11 cellular contexts compared by ENCODE assay signal in genomic region chr2:239283961-239284801, GRCh38.
A peak's percentile ranks its signal among the peaks of the same experiment; 100 is the strongest.
DNase-seq lines count a peak whose midpoint lies in the region; ATAC-seq and TF ChIP-seq lines count a peak whose summit lies in the region.
"Had no signal": no experiment of that assay in that cellular context is flagged by ENCODE, and none has a peak within 500 bp of the region (broad histone marks: within the 10 kb centered on the region; RNA-seq: fewer than 3 reads in every experiment).

No MANE protein-coding gene starts in this region.

- no peak for ATAC-seq in T-helper 17 cell
- ATAC-seq in heart right ventricle, result peak in 5 of 8 donors; percentile 21 to 53 (median 24)
- ATAC-seq in GM18505 (IDR thresholded peaks at IDR 0.05; ENCODE audit: unreplicated experiment), result no peak
- no peak for ATAC-seq in GM21515 (IDR thresholded peaks at IDR 0.05; ENCODE audit: unreplicated experiment)

- 89 to 92% methylated on average over 31 of the region's 31 CpGs for WGBS in heart right ventricle, 2 donors
- WGBS in sigmoid colon, 2 donors, result 91 to 93% methylated on average over 31 of the region's 31 CpGs

- TF ChIP-seq POLR2A in sigmoid colon (IDR thresholded peaks at IDR 0.05) (no peak), GM18505 (IDR thresholded peaks at IDR 0.05; ENCODE audit: borderline replicate concordance, extremely low read depth, insufficient read depth, insufficient read length) (no peak)

- H3K4me3 Mint-ChIP-seq in T-helper 1 cell treated with Interleukin-12 subunit alpha and Interleukin-12 subunit beta and Interleukin-4 antibody, amounts not matched to agents 30 μg/mL and 1 μg/mL, for 36 hours, result peak overlapping the region; percentile 74
- peak overlapping the region; percentile 86 for H3K4me3 Mint-ChIP-seq in T-helper 17 cell

- no peaks in the 10 kb centered on the region for H3K9me3 ChIP-seq in T-helper 17 cell (ENCODE audit: control insufficient read depth, low read length, poor library complexity, severe bottlenecking)
- H3K9me3 ChIP-seq in heart right ventricle, result no peaks in the 10 kb centered on the region
- H3K9me3 ChIP-seq in sigmoid colon, result no peaks in the 10 kb centered on the region
- no peaks in the 10 kb centered on the region for H3K9me3 ChIP-seq in effector memory CD4-positive, alpha-beta T cell (ENCODE audit: control insufficient read depth, low read length)

- H3K36me3 Mint-ChIP-seq in T-helper 1 cell treated with Interleukin-12 subunit alpha and Interleukin-12 subunit beta and Interleukin-4 antibody, amounts not matched to agents 30 μg/mL and 1 μg/mL, for 36 hours (ENCODE audit: low read depth), result peaks cover 16% of the 10 kb centered on the region
- no peaks in the 10 kb centered on the region for H3K36me3 Mint-ChIP-seq in T-helper 17 cell (ENCODE audit: low read depth)

- no peaks in the 10 kb centered on the region for H3K9me3 Mint-ChIP-seq in T-helper 1 cell treated with Interleukin-12 subunit alpha and Interleukin-12 subunit beta and Interleukin-4 antibody, amounts not matched to agents 30 μg/mL and 1 μg/mL, for 36 hours

- peaks cover 44% of the 10 kb centered on the region for H3K4me1 Mint-ChIP-seq in T-helper 1 cell treated with Interleukin-12 subunit alpha and Interleukin-12 subunit beta and Interleukin-4 antibody, amounts not matched to agents 30 μg/mL and 1 μg/mL, for 36 hours (ENCODE audit: low read depth)
- peaks cover 33% of the 10 kb centered on the region for H3K4me1 Mint-ChIP-seq in T-helper 17 cell

- no peaks in the 10 kb centered on the region for H3K27me3 ChIP-seq in heart right ventricle
- no peaks in the 10 kb centered on the region for H3K27me3 ChIP-seq in sigmoid colon
- H3K27me3 ChIP-seq in effector memory CD4-positive, alpha-beta T cell (replicated peaks; ENCODE audit: control insufficient read depth, insufficient read depth, low read length, poor library complexity, severe bottlenecking), result no peaks in the 10 kb centered on the region

- no peak for DNase-seq in T-helper 1 cell
- no peak for DNase-seq in T-helper 17 cell
- DNase-seq in heart right ventricle, result peak in 1 of 2 donors; percentile 14
- peak; percentile 68 for DNase-seq in sigmoid colon
- no peak for DNase-seq in effector memory CD4-positive, alpha-beta T cell
- DNase-seq: mammary epithelial cell, NCI-H1436 treated with DMSO at 0.1 percent for 48 hours had no signal

- H3K27ac ChIP-seq in heart right ventricle (no peak overlapping the region), sigmoid colon (peak overlapping the region in 3 of 4 donors; percentile 83 to 97 (median 96))
- H3K27ac ChIP-seq in effector memory CD4-positive, alpha-beta T cell (ENCODE audit: insufficient read depth, low read length, poor library complexity, severe bottlenecking), result no peak overlapping the region
- H3K27ac ChIP-seq: 22Rv1 had no signal

- TF ChIP-seq EP300 in sigmoid colon (IDR thresholded peaks at IDR 0.05), result no peak

- H3K27me3 Mint-ChIP-seq in T-helper 1 cell treated with Interleukin-12 subunit alpha and Interleukin-12 subunit beta and Interleukin-4 antibody, amounts not matched to agents 30 μg/mL and 1 μg/mL, for 36 hours (ENCODE audit: low read depth), result peaks cover 5% of the 10 kb centered on the region
- H3K27me3 Mint-ChIP-seq in T-helper 17 cell, result no peaks in the 10 kb centered on the region

- H3K36me3 ChIP-seq in heart right ventricle (peaks cover 0 to 7% (median 0%) of the 10 kb centered on the region in 9 donors), sigmoid colon (no peaks in the 10 kb centered on the region)
- H3K36me3 ChIP-seq in effector memory CD4-positive, alpha-beta T cell (ENCODE audit: control insufficient read depth, insufficient read depth, low read length), result no peaks in the 10 kb centered on the region

- peak overlapping the region; percentile 88 for H3K27ac Mint-ChIP-seq in T-helper 1 cell treated with Interleukin-12 subunit alpha and Interleukin-12 subunit beta and Interleukin-4 antibody, amounts not matched to agents 30 μg/mL and 1 μg/mL, for 36 hours
- H3K27ac Mint-ChIP-seq in T-helper 17 cell, result peak overlapping the region; percentile 98

- H3K4me1 ChIP-seq in heart right ventricle (peaks cover 13 to 75% (median 60%) of the 10 kb centered on the region in 9 donors), sigmoid colon (peaks cover 0 to 86% (median 80%) of the 10 kb centered on the region in 4 donors)
- peaks cover 22% of the 10 kb centered on the region for H3K4me1 ChIP-seq in effector memory CD4-positive, alpha-beta T cell (ENCODE audit: control insufficient read depth, insufficient read depth, low read length, poor library complexity, severe bottlenecking)

- intact Hi-C loops in heart right ventricle (cut with DNase I) (no loop called here), sigmoid colon (cut with DNase I) (no loop called here)

- H3K4me3 ChIP-seq in heart right ventricle (no peak overlapping the region), sigmoid colon (no peak overlapping the region)
- no peak overlapping the region for H3K4me3 ChIP-seq in effector memory CD4-positive, alpha-beta T cell (ENCODE audit: insufficient read depth, low read depth, low read length, poor library complexity, severe bottlenecking)

- peak in 4 of 9 donors; percentile 15 to 27 (median 19) for TF ChIP-seq CTCF in heart right ventricle (IDR thresholded peaks at IDR 0.05)
- TF ChIP-seq CTCF in sigmoid colon (IDR thresholded peaks at IDR 0.05), result no peak

Comparison
In these comparisons a context has a peak if more than half of its experiments do, and no peak if none do; other contexts are left out.
1. ATAC-seq: peak in heart right ventricle (5 of 8); none in T-helper 17 cell (single experiment), GM18505 (single experiment) and GM21515 (single experiment).
2. H3K27ac ChIP-seq: peak in sigmoid colon (3 of 4); none in heart right ventricle (0 of 10) and effector memory CD4-positive, alpha-beta T cell (single experiment).